18 cellular contexts compared by ENCODE assay signal in genomic region chr3:69359916-69360315, GRCh38. TPM values are rescaled to one million over a fixed set of nuclear protein-coding genes. Genes with fewer than 3 reads are reported as not detected.
DNase-seq lines count a peak whose midpoint lies in the region; ATAC-seq and TF ChIP-seq lines count a peak whose summit lies in the region.
"Had no signal": no experiment of that assay in that cellular context is flagged by ENCODE, and none has a peak within 500 bp of the region (broad histone marks: within the 10 kb centered on the region; RNA-seq: fewer than 3 reads in every experiment).

No MANE protein-coding gene starts in this region.

- H3K9me3 ChIP-seq in heart left ventricle (peaks cover 0 to 7% (median 0%) of the 10 kb centered on the region in 12 donors), ascending aorta (no peaks in the 10 kb centered on the region)
- H3K9me3 ChIP-seq: A549, HAP-1 had no signal

- H3K27ac Mint-ChIP-seq in endothelial cell (ENCODE audit: unreplicated experiment), result peak overlapping the region; percentile 90
- no peak overlapping the region for H3K27ac Mint-ChIP-seq in activated naive CD4-positive, alpha-beta T cell treated with anti-CD3 and anti-CD28 coated beads, Interleukin-2, amount 50 U/mL, for 72 hours
- H3K27ac Mint-ChIP-seq: CD4-positive, alpha-beta T cell had no signal

- intact Hi-C loops in heart left ventricle (cut with DNase I) (no loop called here), cardiac septum (cut with DNase I) (loop anchor here (5.0 kb wide), 1 partner anchor 38 kb away; no protein-coding TSS in a partner anchor), ascending aorta (cut with DNase I) (no loop called here)

- peaks cover 3% of the 10 kb centered on the region for H3K27me3 Mint-ChIP-seq in endothelial cell (ENCODE audit: unreplicated experiment)

- H3K4me3 ChIP-seq in heart left ventricle (no peak overlapping the region), ascending aorta (no peak overlapping the region)
- H3K4me3 ChIP-seq: A549, GM23248, HAP-1 had no signal

- TF ChIP-seq CTCF in heart left ventricle (IDR thresholded peaks at IDR 0.05) (no peak), ascending aorta (IDR thresholded peaks at IDR 0.05) (no peak), endothelial cell (IDR thresholded peaks at IDR 0.05; ENCODE audit: unreplicated experiment) (no peak)

- H3K4me1 ChIP-seq in heart left ventricle (peaks cover 0 to 51% (median 4%) of the 10 kb centered on the region in 12 donors), ascending aorta (peaks cover 3 to 10% of the 10 kb centered on the region in 2 donors)
- H3K4me1 ChIP-seq: A549, HAP-1 had no signal

- DNase-seq in heart left ventricle, result no peak
- no peak for DNase-seq in cardiac septum (ENCODE audit: low spot score)
- no peak for DNase-seq in ascending aorta (ENCODE audit: low spot score in 2 of 2)
- DNase-seq in endothelial cell (ENCODE audit: low spot score), result no peak
- DNase-seq in pulmonary artery endothelial cell (ENCODE audit: low read depth, low spot score), result peak; percentile 36
- DNase-seq in HuH-7 (ENCODE audit: low spot score), result no peak
- no peak for DNase-seq in stimulated activated CD4-positive, alpha-beta T cell treated with anti-CD3 and anti-CD28 coated beads, Interleukin-1b, Interleukin-23, amount 100 ng/mL, for 48 hours
- no peak for DNase-seq in activated naive CD4-positive, alpha-beta T cell treated with anti-CD3 and anti-CD28 coated beads, Interleukin-2, amount 50 U/mL, for 72 hours (ENCODE audit: low spot score in 2 of 2)
- DNase-seq: AML-193; CD4-positive, alpha-beta T cell; DMS153; DMS79; GDM1; GM23248 had no signal

- peaks cover 45% of the 10 kb centered on the region for H3K4me1 Mint-ChIP-seq in endothelial cell (ENCODE audit: unreplicated experiment)

- TF ChIP-seq POLR2A in heart left ventricle (IDR thresholded peaks at IDR 0.05), result no peak

- no peak for ATAC-seq in heart left ventricle
- ATAC-seq in activated naive CD4-positive, alpha-beta T cell treated with anti-CD3 and anti-CD28 coated beads, Interleukin-2, amount 50 U/mL, for 72 hours, result no peak
- ATAC-seq: A549 had no signal

- no peaks in the 10 kb centered on the region for H3K36me3 ChIP-seq in heart left ventricle
- no peaks in the 10 kb centered on the region for H3K36me3 ChIP-seq in ascending aorta
- H3K36me3 ChIP-seq: HAP-1 had no signal

- peak overlapping the region in 7 of 12 donors; percentile 31 to 82 (median 73) for H3K27ac ChIP-seq in heart left ventricle
- peak overlapping the region; percentile 13 to 68 for H3K27ac ChIP-seq in ascending aorta
- H3K27ac ChIP-seq: 22Rv1, A549, C4-2B, GM23248 had no signal

- H3K36me3 Mint-ChIP-seq in endothelial cell (ENCODE audit: low read depth, unreplicated experiment), result peaks cover 11% of the 10 kb centered on the region
- no peaks in the 10 kb centered on the region for H3K36me3 Mint-ChIP-seq in activated naive CD4-positive, alpha-beta T cell treated with anti-CD3 and anti-CD28 coated beads, Interleukin-2, amount 50 U/mL, for 72 hours

- H3K27me3 ChIP-seq in heart left ventricle (no peaks in the 10 kb centered on the region), ascending aorta (no peaks in the 10 kb centered on the region)

- H3K9me3 Mint-ChIP-seq in endothelial cell (ENCODE audit: unreplicated experiment), result no peaks in the 10 kb centered on the region
- H3K9me3 Mint-ChIP-seq in activated naive CD4-positive, alpha-beta T cell treated with anti-CD3 and anti-CD28 coated beads, Interleukin-2, amount 50 U/mL, for 72 hours, result no peaks in the 10 kb centered on the region

- H3K4me3 Mint-ChIP-seq in endothelial cell (ENCODE audit: unreplicated experiment), result no peak overlapping the region
- H3K4me3 Mint-ChIP-seq: CD4-positive, alpha-beta T cell had no signal

RNA-seq across cellular contexts. Expression of gene FRMD4B, which starts 26.0 kb away (rescaled TPM):
- total RNA-seq in heart left ventricle (10 to 100 TPM in 7 of 9 donors, 1 to 10 TPM in 2; 7.2 to 42.8 (median 11.4) TPM), cardiac septum (10.8 TPM), ascending aorta (13.5 TPM), endothelial cell (ENCODE audit: unreplicated experiment) (102 TPM), pulmonary artery endothelial cell (96.7 and 103 TPM in 2 replicates)
- 1 to 10 TPM; 3.4 to 4.5 TPM for polyA plus RNA-seq in heart left ventricle
- total RNA-seq in activated naive CD4-positive, alpha-beta T cell treated with anti-CD3 and anti-CD28 coated beads, Interleukin-2, amount 50 U/mL, for 72 hours, result 10 to 100 TPM in 1 of 2 donors, 1 to 10 TPM in 1; 1.7 to 34.5 TPM
- total RNA-seq: GM23248 had no signal
- polyA plus RNA-seq: GM23248 had no signal
